ENCODE assay signal across 9 cellular contexts in the genomic region with DNA sequence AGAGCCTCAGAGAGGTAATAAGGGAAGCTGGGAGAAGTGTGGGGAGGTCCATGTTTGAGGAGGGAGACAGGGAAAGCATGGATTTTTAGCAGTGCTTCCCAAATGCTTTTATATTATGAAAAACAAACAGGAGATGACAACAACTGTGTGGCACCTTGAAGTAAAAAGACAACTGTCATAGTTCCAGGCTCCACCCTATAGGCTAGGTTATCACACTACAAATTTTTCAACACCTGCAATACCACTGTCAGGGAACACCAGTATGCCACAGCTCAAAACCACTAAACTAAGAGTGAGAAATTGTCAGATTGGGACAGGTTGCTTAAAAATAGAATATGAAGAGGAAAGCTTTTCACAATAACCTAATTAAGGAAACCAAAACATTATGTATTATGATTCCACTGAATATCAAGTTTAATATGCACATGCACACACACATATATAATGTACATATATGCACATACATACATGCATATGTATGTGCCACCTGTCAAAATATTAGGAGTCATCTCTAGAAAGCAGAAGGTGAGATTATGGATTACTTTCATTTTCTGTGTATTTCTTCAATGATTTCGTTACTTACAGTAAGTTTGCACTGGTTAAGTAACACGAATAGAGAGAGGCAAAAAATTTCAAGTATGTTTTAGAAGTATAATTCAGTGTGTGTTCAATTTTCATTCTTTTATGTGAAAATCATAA.
DNase-seq lines count a peak whose midpoint lies in the region; ATAC-seq and TF ChIP-seq lines count a peak whose summit lies in the region.
"Had no signal": no experiment of that assay in that cellular context is flagged by ENCODE, and none has a peak within 500 bp of the region (broad histone marks: within the 10 kb centered on the region; RNA-seq: fewer than 3 reads in every experiment).

No MANE protein-coding gene starts in this region.

- no peaks in the 10 kb centered on the region for H3K9me2 ChIP-seq in PC-3 (replicated peaks; ENCODE audit: low read length)

- H2AFZ ChIP-seq in PC-3 (ENCODE audit: low read length) = no peak overlapping the region

- peak; percentile 96 for ATAC-seq in GM18511 (IDR thresholded peaks at IDR 0.05; ENCODE audit: unreplicated experiment)
- ATAC-seq in GM21619 (IDR thresholded peaks at IDR 0.05; ENCODE audit: unreplicated experiment) = peak; percentile 92
- ATAC-seq in HG03558 (IDR thresholded peaks at IDR 0.05; ENCODE audit: extremely low read depth, unreplicated experiment) = peak; percentile 92
- ATAC-seq in lower lobe of right lung = peak in 1 of 2 donors; percentile 36
- ATAC-seq in PC-3 = no peak

- H4K20me1 ChIP-seq in PC-3 (ENCODE audit: low read length) = no peaks in the 10 kb centered on the region

- H3K4me3 ChIP-seq in lower lobe of right lung (peak overlapping the region; percentile 30), PC-3 (ENCODE audit: low read length) (no peak overlapping the region)

- no peak for DNase-seq in lower lobe of right lung
- no peak for DNase-seq in NK-92 (lab: John Stamatoyannopoulos, UW; ENCODE audit: unreplicated experiment)
- no peak for DNase-seq in cerebellar cortex (ENCODE audit: low spot score)
- no peak for DNase-seq in PC-3
- DNase-seq in Ammon's horn (ENCODE audit: low spot score) = no peak
- DNase-seq: activated gamma-delta T cell had no signal

- H3K9me3 ChIP-seq in lower lobe of right lung (no peaks in the 10 kb centered on the region), PC-3 (ENCODE audit: low read length) (no peaks in the 10 kb centered on the region)

- POLR2A ChIA-PET in PC-3 (lab: Charles Lee; ENCODE audit: unreplicated experiment) = no interaction called here

- TF ChIP-seq CTCF in lower lobe of right lung (IDR thresholded peaks at IDR 0.05) = no peak
- no peak for TF ChIP-seq CTCF in PC-3 (conservative IDR thresholded peaks at IDR 0.05; ENCODE audit: low read depth, low read length)

- H3F3A ChIP-seq in PC-3 (ENCODE audit: low read length, unreplicated experiment) = no peaks in the 10 kb centered on the region

- peaks cover 11% of the 10 kb centered on the region for H3K4me1 ChIP-seq in lower lobe of right lung
- H3K4me1 ChIP-seq in PC-3 (ENCODE audit: insufficient read depth, low read length) = no peaks in the 10 kb centered on the region

- H3K36me3 ChIP-seq in lower lobe of right lung (no peaks in the 10 kb centered on the region), PC-3 (ENCODE audit: low read depth, low read length) (no peaks in the 10 kb centered on the region)

- intact Hi-C loops in lower lobe of right lung (cut with DNase I) (no loop called here), PC-3 (cut with micrococcal nuclease) (no loop called here)

- H3K79me2 ChIP-seq in PC-3 (ENCODE audit: low read length) = 0 out of 2 replicates have a peak, but pooled peaks cover 6% of the 10 kb centered on the region

- H3K9ac ChIP-seq in PC-3 (ENCODE audit: low read length) = no peak overlapping the region

- H3K27me3 ChIP-seq in lower lobe of right lung (ENCODE audit: low read depth) (no peaks in the 10 kb centered on the region), PC-3 (ENCODE audit: low read length) (no peaks in the 10 kb centered on the region)

- H3K4me2 ChIP-seq in PC-3 (ENCODE audit: low read length) = no peak overlapping the region

- H3K27ac ChIP-seq in lower lobe of right lung (no peak overlapping the region), PC-3 (ENCODE audit: low read length) (no peak overlapping the region)

- CTCF ChIA-PET in PC-3 (lab: Charles Lee) = no interaction called here

- BruUV-seq in PC-3 (replicated peaks; lab: Mats Ljungman, UMichigan) = no TSS peak
